Comparison of ENCODE assay signal across 9 cellular contexts in the genomic region with DNA sequence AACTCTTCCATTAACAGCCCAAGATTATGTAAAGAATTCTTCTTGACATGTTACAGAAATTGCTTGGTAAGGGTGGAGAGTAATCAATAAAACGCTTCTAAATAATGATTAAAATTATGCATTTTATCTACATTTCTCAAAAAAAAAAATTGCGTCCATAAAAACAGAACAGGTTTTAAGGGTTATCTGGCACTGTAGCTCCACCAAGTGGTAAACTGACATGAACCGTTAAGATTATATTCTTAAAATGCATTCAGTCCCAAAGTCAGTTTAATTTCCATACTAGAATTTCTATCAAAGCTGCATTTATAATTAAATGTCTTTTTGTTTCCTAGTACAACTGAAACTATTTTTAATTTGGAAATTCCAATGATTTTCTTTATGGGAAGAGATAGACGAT.
DNase-seq lines count a peak whose midpoint lies in the region; ATAC-seq, FAIRE-seq and TF ChIP-seq lines count a peak whose summit lies in the region.
"Had no signal": no experiment of that assay in that cellular context is flagged by ENCODE, and none has a peak within 500 bp of the region (broad histone marks: within the 10 kb centered on the region; RNA-seq: fewer than 3 reads in every experiment).

No MANE protein-coding gene starts in this region.

- H3K4me2 ChIP-seq in endothelial cell of umbilical vein (ENCODE audit: insufficient read depth, low read length), result no peak overlapping the region

- dilution Hi-C loops in endothelial cell of umbilical vein (cut with MboI; ENCODE audit: extremely low pct_ligation_motif_present, low sequenced_read_pairs), result no loop called here

- peaks cover 5% of the 10 kb centered on the region in 2 experiments for H3K27me3 ChIP-seq in endothelial cell of umbilical vein (ENCODE audit: control insufficient read depth in 2 of 2, insufficient read depth in 2 of 2, low read length in 2 of 2)
- no peaks in the 10 kb centered on the region for H3K27me3 ChIP-seq in H7 (ENCODE audit: control insufficient read depth, insufficient read depth, low read length)

- H3K9me1 ChIP-seq in endothelial cell of umbilical vein (replicated peaks; ENCODE audit: control insufficient read depth, extremely low read depth, insufficient read depth, low read length), result no peaks in the 10 kb centered on the region

- H3K79me2 ChIP-seq in endothelial cell of umbilical vein (ENCODE audit: control insufficient read depth, insufficient read depth, low read length), result no peaks in the 10 kb centered on the region

- H4K20me1 ChIP-seq in endothelial cell of umbilical vein (replicated peaks; ENCODE audit: control insufficient read depth, extremely low read depth, insufficient read depth, low read length), result no peaks in the 10 kb centered on the region

- TF ChIP-seq CTCF in endothelial cell of umbilical vein (IDR thresholded peaks at IDR 0.05; ENCODE audit: extremely low read depth in 1 of 2, insufficient read depth in 1 of 2, low read depth in 1 of 2, low read length in 2 of 2), result peak; percentile 31 to 36

- no peaks in the 10 kb centered on the region for H3K9me3 ChIP-seq in endothelial cell of umbilical vein (replicated peaks; ENCODE audit: control insufficient read depth, insufficient read depth, low read length)

- ATAC-seq in HG03045 (IDR thresholded peaks at IDR 0.05; ENCODE audit: unreplicated experiment) (no peak), HG03378 (IDR thresholded peaks at IDR 0.05; ENCODE audit: unreplicated experiment) (no peak)

- no peak for TF ChIP-seq POLR2A in endothelial cell of umbilical vein (IDR thresholded peaks at IDR 0.05; ENCODE audit: low read depth, low read length)

- H3K36me3 ChIP-seq in endothelial cell of umbilical vein (ENCODE audit: control insufficient read depth in 2 of 2, extremely low read depth in 1 of 2, insufficient read depth in 2 of 2, low read length in 2 of 2) (no peaks in the 10 kb centered on the region), H7 (replicated peaks; ENCODE audit: control insufficient read depth, insufficient read depth, low read length) (no peaks in the 10 kb centered on the region)

- intact Hi-C loops in endothelial cell of umbilical vein (cut with micrococcal nuclease), result loop anchor here (1.0 to 5.0 kb wide), 9 partner anchors 204 to 1106 kb away; a partner anchor contains a TSS

- no peaks in the 10 kb centered on the region for H3K4me1 ChIP-seq in endothelial cell of umbilical vein (ENCODE audit: control insufficient read depth, extremely low read depth, insufficient read depth, low read length)

- H3K27ac ChIP-seq in endothelial cell of umbilical vein (ENCODE audit: insufficient read depth, low read depth, low read length), result no peak overlapping the region
- H3K27ac ChIP-seq: skin epidermis had no signal

- CTCF ChIA-PET in endothelial cell of umbilical vein (lab: Charles Lee), result interaction anchor here (0.6 to 4.7 kb wide), 21 partner anchors 274 to 1279 kb away, joined by 3 to 51 read pairs (median 4); no protein-coding TSS in a partner anchor

- BruUV-seq in endothelial cell of umbilical vein (replicated peaks; lab: Mats Ljungman, UMichigan), result no TSS peak

- H3K9ac ChIP-seq in endothelial cell of umbilical vein (replicated peaks; ENCODE audit: extremely low read depth, insufficient read depth, low read length), result no peak overlapping the region

- peak; percentile 26 for FAIRE-seq in endothelial cell of umbilical vein (lab: Jason Lieb, UNC)

- H3K4me3 ChIP-seq in endothelial cell of umbilical vein (replicated peaks in 1 of 3; ENCODE audit: insufficient read depth in 1 of 3, low read depth in 1 of 3, low read length in 3 of 3), result no peak overlapping the region
- H3K4me3 ChIP-seq in H7 (ENCODE audit: insufficient read depth, low read depth, low read length), result no peak overlapping the region
- H3K4me3 ChIP-seq: skin epidermis had no signal

- POLR2A ChIA-PET in endothelial cell of umbilical vein (lab: Charles Lee), result interaction anchor here (0.7 kb wide), 1 partner anchor 649 kb away, joined by 4 read pairs; no protein-coding TSS in a partner anchor

- peak; percentile 51 for DNase-seq in NCI-H748 (lab: John Stamatoyannopoulos, UW; ENCODE audit: unreplicated experiment)
- no peak for DNase-seq in NCI-H748 treated with DMSO at 0.1 percent for 48 hours (lab: John Stamatoyannopoulos, UW)
- DNase-seq in NCI-H2227 (lab: John Stamatoyannopoulos, UW; ENCODE audit: unreplicated experiment), result peak; percentile 24
- DNase-seq in endothelial cell of umbilical vein (ENCODE audit: low read depth, low spot score), result peak; percentile 62
- peak; percentile 54 for DNase-seq in renal cortical epithelial cell (ENCODE audit: low read depth)
- no peak for DNase-seq in H7

- no peak overlapping the region for H2AFZ ChIP-seq in endothelial cell of umbilical vein (ENCODE audit: low read depth, low read length)

TF ChIP-seq in endothelial cell of umbilical vein, 7 proteins besides CTCF, POLR2A, EP300 and RAD21:
- no peak for TF ChIP-seq FOS (IDR thresholded peaks at IDR 0.05; ENCODE audit: borderline replicate concordance, insufficient read depth, low read length)
- no peak for TF ChIP-seq JUN (IDR thresholded peaks at IDR 0.05; ENCODE audit: borderline replicate concordance, insufficient read depth, insufficient read length, low read depth)
- TF ChIP-seq POLR2AphosphoS5 (IDR thresholded peaks at IDR 0.05; ENCODE audit: insufficient read depth, low read depth, low read length), result no peak
- TF ChIP-seq MYC (IDR thresholded peaks at IDR 0.05; ENCODE audit: low read depth, low read length), result no peak
- TF ChIP-seq EZH2 (IDR thresholded peaks at IDR 0.05; ENCODE audit: borderline replicate concordance, low read depth, low read length, severe bottlenecking), result no peak
- TF ChIP-seq GATA2 (IDR thresholded peaks at IDR 0.05; ENCODE audit: insufficient read depth, insufficient read length, low read depth, low read length), result no peak
- TF ChIP-seq, protein P1, sequence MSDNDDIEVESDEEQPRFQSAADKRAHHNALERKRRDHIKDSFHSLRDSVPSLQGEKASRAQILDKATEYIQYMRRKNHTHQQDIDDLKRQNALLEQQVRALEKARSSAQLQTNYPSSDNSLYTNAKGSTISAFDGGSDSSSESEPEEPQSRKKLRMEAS (IDR thresholded peaks at IDR 0.05; ENCODE audit: insufficient read depth, insufficient read length), result no peak
TF ChIP-seq in endothelial cell of umbilical vein: peak in this region for 0.

Comparison
In these comparisons a context has a peak if more than half of its experiments do, and no peak if none do; other contexts are left out.
1. DNase-seq: peak in NCI-H748 (single experiment), NCI-H2227 (single experiment), endothelial cell of umbilical vein (single experiment) and renal cortical epithelial cell (single experiment); none in NCI-H748 treated with DMSO at 0.1 percent for 48 hours (single experiment) and H7 (single experiment).